In genomic region chr17:45289316-45290268, GRCh38 we compare ENCODE assay signal across 13 cellular contexts. TPM values are rescaled to one million over a fixed set of nuclear protein-coding genes. Genes with fewer than 3 reads are reported as not detected.
A peak's percentile ranks its signal among the peaks of the same experiment; 100 is the strongest.
DNase-seq lines count a peak whose midpoint lies in the region; ATAC-seq and TF ChIP-seq lines count a peak whose summit lies in the region.
"Had no signal": no experiment of that assay in that cellular context is flagged by ENCODE, and none has a peak within 500 bp of the region (broad histone marks: within the 10 kb centered on the region; RNA-seq: fewer than 3 reads in every experiment).

No MANE protein-coding gene starts in this region.

- POLR2A ChIA-PET in MCF 10A (lab: Yijun Ruan, JAX): no interaction called here

- H3K27ac Mint-ChIP-seq in MCF 10A (ENCODE audit: low read depth, unreplicated experiment) (no peak overlapping the region), memory B cell (peak overlapping the region; percentile 67)
- peak overlapping the region; percentile 40 for H3K27ac Mint-ChIP-seq in activated T-helper 1 cell treated with anti-CD3 and anti-CD28 coated beads, Interleukin-12 subunit alpha, Interleukin-12 subunit beta, Interleukin-2, Interleukin-4 antibody, amounts not matched to agents 30 ng/mL and 10 ng/mL and 1 ng/mL, durations not matched to agents 14 hours and 24 hours and 36 hours

- no peak for DNase-seq in breast epithelium (ENCODE audit: low spot score in 2 of 2)
- DNase-seq in MCF 10A (ENCODE audit: unreplicated experiment): no peak
- DNase-seq in activated T-helper 1 cell treated with anti-CD3 and anti-CD28 coated beads, Interleukin-12 subunit alpha, Interleukin-12 subunit beta, Interleukin-2, Interleukin-4 antibody, amounts not matched to agents 30 ng/mL and 10 ng/mL and 1 ng/mL, durations not matched to agents 14 hours and 24 hours and 36 hours (ENCODE audit: low spot score): no peak
- no peak for DNase-seq in memory B cell (ENCODE audit: low spot score in 2 of 2)
- peak in 1 of 2 donors; percentile 75 for DNase-seq in upper lobe of left lung
- DNase-seq: activated CD8-positive, alpha-beta memory T cell treated with anti-CD3 and anti-CD28 coated beads for 24 hours; brain microvascular endothelial cell; NCI-H526 had no signal

- intact Hi-C loops in breast epithelium (cut with DNase I; ENCODE audit: low total_unique reads): no loop called here
- intact Hi-C loops in MCF 10A (cut with micrococcal nuclease): loop anchor here (5.0 kb wide), 1 partner anchor 83 kb away; no protein-coding TSS in a partner anchor
- intact Hi-C loops in activated T-helper 1 cell treated with anti-CD3 and anti-CD28 coated beads, Interleukin-12 subunit alpha, Interleukin-12 subunit beta, Interleukin-2, Interleukin-4 antibody, amounts not matched to agents 30 ng/mL and 10 ng/mL and 1 ng/mL, durations not matched to agents 14 hours and 24 hours and 36 hours (cut with micrococcal nuclease): no loop called here

- BruUV-seq in MCF 10A (replicated peaks; lab: Mats Ljungman, UMichigan): no TSS peak

- no peak for ATAC-seq in memory B cell (ENCODE audit: low read depth)
- ATAC-seq in upper lobe of left lung (ENCODE audit: low FRiP score in 2 of 2): no peak
- no peak for ATAC-seq in GM21447 (IDR thresholded peaks at IDR 0.05; ENCODE audit: unreplicated experiment)
- no peak for ATAC-seq in HG03565 (IDR thresholded peaks at IDR 0.05; ENCODE audit: unreplicated experiment)
- ATAC-seq in GM19351 (IDR thresholded peaks at IDR 0.05; ENCODE audit: unreplicated experiment): no peak
- ATAC-seq: sciatic nerve had no signal

- H3K36me3 ChIP-seq in breast epithelium (no peaks in the 10 kb centered on the region), upper lobe of left lung (peaks cover under 1 to 59% (median 30%) of the 10 kb centered on the region in 4 donors)

- no peaks in the 10 kb centered on the region for H3K27me3 Mint-ChIP-seq in MCF 10A (ENCODE audit: insufficient read depth, unreplicated experiment)
- no peaks in the 10 kb centered on the region for H3K27me3 Mint-ChIP-seq in activated T-helper 1 cell treated with anti-CD3 and anti-CD28 coated beads, Interleukin-12 subunit alpha, Interleukin-12 subunit beta, Interleukin-2, Interleukin-4 antibody, amounts not matched to agents 30 ng/mL and 10 ng/mL and 1 ng/mL, durations not matched to agents 14 hours and 24 hours and 36 hours (ENCODE audit: insufficient read depth)
- no peaks in the 10 kb centered on the region for H3K27me3 Mint-ChIP-seq in memory B cell

- H3K4me1 Mint-ChIP-seq in MCF 10A (ENCODE audit: insufficient read depth, unreplicated experiment) (peaks cover 20% of the 10 kb centered on the region), memory B cell (peaks cover 34% of the 10 kb centered on the region)
- peaks cover 41% of the 10 kb centered on the region for H3K4me1 Mint-ChIP-seq in activated T-helper 1 cell treated with anti-CD3 and anti-CD28 coated beads, Interleukin-12 subunit alpha, Interleukin-12 subunit beta, Interleukin-2, Interleukin-4 antibody, amounts not matched to agents 30 ng/mL and 10 ng/mL and 1 ng/mL, durations not matched to agents 14 hours and 24 hours and 36 hours (ENCODE audit: low read depth)

- peaks cover 56% of the 10 kb centered on the region for H3K36me3 Mint-ChIP-seq in MCF 10A (ENCODE audit: insufficient read depth, unreplicated experiment)
- peaks cover 37% of the 10 kb centered on the region for H3K36me3 Mint-ChIP-seq in activated T-helper 1 cell treated with anti-CD3 and anti-CD28 coated beads, Interleukin-12 subunit alpha, Interleukin-12 subunit beta, Interleukin-2, Interleukin-4 antibody, amounts not matched to agents 30 ng/mL and 10 ng/mL and 1 ng/mL, durations not matched to agents 14 hours and 24 hours and 36 hours (ENCODE audit: low read depth)
- peaks cover 26% of the 10 kb centered on the region for H3K36me3 Mint-ChIP-seq in memory B cell

- TF ChIP-seq POLR2A in breast epithelium (IDR thresholded peaks at IDR 0.05) (no peak), upper lobe of left lung (IDR thresholded peaks at IDR 0.05) (no peak)

- H3K4me3 Mint-ChIP-seq in MCF 10A (ENCODE audit: unreplicated experiment) (no peak overlapping the region), memory B cell (no peak overlapping the region)
- H3K4me3 Mint-ChIP-seq in activated T-helper 1 cell treated with anti-CD3 and anti-CD28 coated beads, Interleukin-12 subunit alpha, Interleukin-12 subunit beta, Interleukin-2, Interleukin-4 antibody, amounts not matched to agents 30 ng/mL and 10 ng/mL and 1 ng/mL, durations not matched to agents 14 hours and 24 hours and 36 hours: no peak overlapping the region

- TF ChIP-seq EP300 in upper lobe of left lung (IDR thresholded peaks at IDR 0.05): no peak

- no peaks in the 10 kb centered on the region for H3K27me3 ChIP-seq in breast epithelium
- H3K27me3 ChIP-seq in upper lobe of left lung: no peaks in the 10 kb centered on the region
- H3K27me3 ChIP-seq: brain microvascular endothelial cell had no signal

- peak overlapping the region; percentile 8 to 81 for H3K27ac ChIP-seq in breast epithelium
- peak overlapping the region in 3 of 4 donors; percentile 1 to 66 (median 46) for H3K27ac ChIP-seq in upper lobe of left lung
- H3K27ac ChIP-seq: brain microvascular endothelial cell, SK-N-MC had no signal

- WGBS in upper lobe of left lung, 2 donors: 65 to 74% methylated on average over 15 of the region's 15 CpGs

- CTCF ChIA-PET in MCF 10A (lab: Yijun Ruan, JAX): interaction anchor here (0.6 kb wide), 1 partner anchor 136 kb away, joined by 3 read pairs; no protein-coding TSS in a partner anchor

- TF ChIP-seq CTCF in breast epithelium (IDR thresholded peaks at IDR 0.05) (no peak), MCF 10A (IDR thresholded peaks at IDR 0.05; ENCODE audit: unreplicated experiment) (no peak), upper lobe of left lung (IDR thresholded peaks at IDR 0.05) (no peak)

- H3K4me3 ChIP-seq in breast epithelium (no peak overlapping the region), upper lobe of left lung (no peak overlapping the region)
- H3K4me3 ChIP-seq: SK-N-MC had no signal

- H3K9me3 Mint-ChIP-seq in MCF 10A (ENCODE audit: unreplicated experiment) (no peaks in the 10 kb centered on the region), memory B cell (no peaks in the 10 kb centered on the region)
- H3K9me3 Mint-ChIP-seq in activated T-helper 1 cell treated with anti-CD3 and anti-CD28 coated beads, Interleukin-12 subunit alpha, Interleukin-12 subunit beta, Interleukin-2, Interleukin-4 antibody, amounts not matched to agents 30 ng/mL and 10 ng/mL and 1 ng/mL, durations not matched to agents 14 hours and 24 hours and 36 hours: no peaks in the 10 kb centered on the region

- H3K9me3 ChIP-seq in breast epithelium (no peaks in the 10 kb centered on the region), upper lobe of left lung (no peaks in the 10 kb centered on the region)

- peaks cover 20 to 55% of the 10 kb centered on the region in 2 donors for H3K4me1 ChIP-seq in breast epithelium
- H3K4me1 ChIP-seq in upper lobe of left lung: peaks cover 38 to 65% (median 63%) of the 10 kb centered on the region in 4 donors

RNA-seq across cellular contexts. Expression of gene MAP3K14, which starts 27.2 kb away (rescaled TPM):
- 10 to 100 TPM in 1 of 3 donors, 1 to 10 TPM in 2; 4.3 to 12.3 (median 6.9) TPM for total RNA-seq in breast epithelium
- total RNA-seq in MCF 10A (2022): 5.3 and 9.2 TPM in 2 replicates
- 64.4 and 64.7 TPM in 2 replicates for total RNA-seq in activated T-helper 1 cell treated with anti-CD3 and anti-CD28 coated beads, Interleukin-12 subunit alpha, Interleukin-12 subunit beta, Interleukin-2, Interleukin-4 antibody, amounts not matched to agents 30 ng/mL and 10 ng/mL and 1 ng/mL, durations not matched to agents 14 hours and 24 hours and 36 hours
- total RNA-seq in upper lobe of left lung: 10 to 100 TPM; 11.4 to 17.8 (median 13.5) TPM

RNA-seq across cellular contexts. Expression of gene SPATA32, which starts 27.7 kb away (rescaled TPM):
- total RNA-seq in breast epithelium (under 1 TPM in 1 of 3 donors, not detected in 2; 0.44 TPM), MCF 10A (2022) (not detected in 2 replicates), upper lobe of left lung (under 1 TPM in 1 of 6 donors, not detected in 5; 0.20 TPM)
- total RNA-seq in activated T-helper 1 cell treated with anti-CD3 and anti-CD28 coated beads, Interleukin-12 subunit alpha, Interleukin-12 subunit beta, Interleukin-2, Interleukin-4 antibody, amounts not matched to agents 30 ng/mL and 10 ng/mL and 1 ng/mL, durations not matched to agents 14 hours and 24 hours and 36 hours: 0.44 and 0.56 TPM in 2 replicates
- total RNA-seq: sciatic nerve had no signal
